ENCODE assay signal across 8 cellular contexts in genomic region chr13:114128624-114129522, GRCh38. TPM values are rescaled to one million over a fixed set of nuclear protein-coding genes. Genes with fewer than 3 reads are reported as not detected.
DNase-seq lines count a peak whose midpoint lies in the region; ATAC-seq and TF ChIP-seq lines count a peak whose summit lies in the region.

No MANE protein-coding gene starts in this region.

- intact Hi-C loops in sigmoid colon (cut with DNase I), result loop anchor here (5.0 kb wide), 1 partner anchor 177 kb away; no protein-coding TSS in a partner anchor

- peaks cover 22% of the 10 kb centered on the region for H3K27me3 Mint-ChIP-seq in glutamatergic neuron (ENCODE audit: unreplicated experiment)

- no peaks in the 10 kb centered on the region for H3K36me3 ChIP-seq in Peyer's patch
- no peaks in the 10 kb centered on the region for H3K36me3 ChIP-seq in sigmoid colon

- H3K9me3 ChIP-seq in Peyer's patch (no peaks in the 10 kb centered on the region), sigmoid colon (no peaks in the 10 kb centered on the region)

- H3K4me3 Mint-ChIP-seq in glutamatergic neuron (ENCODE audit: unreplicated experiment), result peak overlapping the region; percentile 60

- WGBS in sigmoid colon, 2 donors, result 34 to 72% methylated on average over 37 of the region's 37 CpGs

- no peaks in the 10 kb centered on the region for H3K27me3 ChIP-seq in Peyer's patch
- H3K27me3 ChIP-seq in sigmoid colon, result no peaks in the 10 kb centered on the region

- H3K27ac ChIP-seq in Peyer's patch, result peak overlapping the region; percentile 79 to 89 (median 88)
- peak overlapping the region; percentile 74 to 88 (median 84) for H3K27ac ChIP-seq in sigmoid colon

- H3K4me1 ChIP-seq in Peyer's patch (peaks cover 3 to 48% (median 27%) of the 10 kb centered on the region in 4 donors), sigmoid colon (peaks cover 0 to 50% (median 38%) of the 10 kb centered on the region in 4 donors)

- peak in 2 of 3 donors; percentile 90 to 94 for DNase-seq in Peyer's patch
- peak; percentile 89 for DNase-seq in activated T-helper 9 cell treated with anti-CD3 and anti-CD28 coated beads, Interleukin-2, amount 50 U/mL, for 16 hours (ENCODE audit: low read depth)
- DNase-seq in glutamatergic neuron, result no peak
- peak; percentile 87 for DNase-seq in sigmoid colon
- DNase-seq in OCI-M2 (lab: John Stamatoyannopoulos, UW; ENCODE audit: unreplicated experiment), result no peak
- no peak for DNase-seq in DMS53 (lab: John Stamatoyannopoulos, UW)

- peaks cover 17% of the 10 kb centered on the region for H3K9me3 Mint-ChIP-seq in glutamatergic neuron (ENCODE audit: unreplicated experiment)

- TF ChIP-seq CTCF in Peyer's patch (IDR thresholded peaks at IDR 0.05) (no peak), glutamatergic neuron (IDR thresholded peaks at IDR 0.05; ENCODE audit: partially characterized antibody, unreplicated experiment) (no peak), sigmoid colon (IDR thresholded peaks at IDR 0.05) (no peak)

- H3K4me3 ChIP-seq in Peyer's patch (peak overlapping the region in 3 of 4 donors; percentile 25 to 37 (median 32)), sigmoid colon (peak overlapping the region in 3 of 4 donors; percentile 17 to 24 (median 19))

- no peaks in the 10 kb centered on the region for H3K36me3 Mint-ChIP-seq in glutamatergic neuron (ENCODE audit: unreplicated experiment)

- H3K4me1 Mint-ChIP-seq in glutamatergic neuron (ENCODE audit: low read depth, unreplicated experiment), result peaks cover 52% of the 10 kb centered on the region

- no peak overlapping the region for H3K27ac Mint-ChIP-seq in glutamatergic neuron (ENCODE audit: unreplicated experiment)

- TF ChIP-seq POLR2A in GM18505 (IDR thresholded peaks at IDR 0.05; ENCODE audit: borderline replicate concordance, extremely low read depth, insufficient read depth, insufficient read length), result peak; percentile 30
- TF ChIP-seq POLR2A in Peyer's patch (IDR thresholded peaks at IDR 0.05), result peak in 1 of 2 donors; percentile 12
- no peak for TF ChIP-seq POLR2A in sigmoid colon (IDR thresholded peaks at IDR 0.05)

- TF ChIP-seq EP300 in sigmoid colon (IDR thresholded peaks at IDR 0.05), result no peak

- peak; percentile 51 for ATAC-seq in GM18505 (IDR thresholded peaks at IDR 0.05; ENCODE audit: unreplicated experiment)
- peak; percentile 66 for ATAC-seq in HG02885 (IDR thresholded peaks at IDR 0.05; ENCODE audit: poor library complexity, unreplicated experiment)

RNA-seq across cellular contexts. Expression of gene RASA3, which starts 3.5 kb away (rescaled TPM):
- 10 to 100 TPM in 1 of 4 donors, 1 to 10 TPM in 3; 3.5 to 41.3 (median 6.9) TPM for total RNA-seq in Peyer's patch
- 15.2 TPM for total RNA-seq in glutamatergic neuron (ENCODE audit: unreplicated experiment)
- total RNA-seq in sigmoid colon, result 10 to 100 TPM; 15.0 to 22.4 (median 17.8) TPM
- 10 to 100 TPM in 1 of 3 donors, 1 to 10 TPM in 2; 4.2 to 16.9 (median 5.4) TPM for polyA plus RNA-seq in sigmoid colon

RNA-seq across cellular contexts. Expression of gene CFAP97D2, which starts 50.2 kb away (rescaled TPM):
- total RNA-seq in Peyer's patch, result not detected
- not detected for total RNA-seq in glutamatergic neuron (ENCODE audit: unreplicated experiment)
- total RNA-seq in sigmoid colon, result not detected
- under 1 TPM in 1 of 3 donors, not detected in 2; 0.04 TPM for polyA plus RNA-seq in sigmoid colon

Comparison
In these comparisons a context has a peak if more than half of its experiments do, and no peak if none do; other contexts are left out.
1. DNase-seq: peak in Peyer's patch (2 of 3), activated T-helper 9 cell treated with anti-CD3 and anti-CD28 coated beads, Interleukin-2, amount 50 U/mL, for 16 hours (single experiment) and sigmoid colon (single experiment); none in glutamatergic neuron (single experiment), OCI-M2 (single experiment) and DMS53 (single experiment).